In genomic region chr20:23981014-23981413, GRCh38 we compare ENCODE assay signal across 2 cellular contexts.
TF ChIP-seq lines count a peak whose summit lies in the region.
"Not testable (repeated sequence)": the region's sequence is repeated elsewhere in the genome, so short reads cannot be mapped to it uniquely, and the experiment has no call there.

No MANE protein-coding gene starts in this region.

TF ChIP-seq in HEK293, 187 proteins besides CTCF, POLR2A, EP300 and RAD21:
- TF ChIP-seq FEZF1 (tag by site-specific recombination; IDR thresholded peaks at IDR 0.05): 0 out of 2 replicates have a peak, but pooled peaks have one; percentile 9

TF ChIP-seq in HepG2, 621 proteins besides CTCF, POLR2A, EP300 and RAD21:
- 0 out of 2 replicates have a peak, but pooled peaks have one; percentile 7 for TF ChIP-seq FOXP4 (CRISPR knock-in tag; IDR thresholded peaks at IDR 0.05)
- 0 out of 2 replicates have a peak, but pooled peaks have one; percentile 16 for TF ChIP-seq HDAC2 (CRISPR knock-in tag; IDR thresholded peaks at IDR 0.05)
- TF ChIP-seq HNF4G (IDR thresholded peaks at IDR 0.05; ENCODE audit: borderline replicate concordance, low read depth, low read length): peak; percentile 36; the same call in 1 of the 2 replicates
- not testable (repeated sequence) for TF ChIP-seq HNF4G (CRISPR knock-in tag; IDR thresholded peaks at IDR 0.05; ENCODE audit: borderline replicate concordance, low read depth)
- TF ChIP-seq ZFP91 (CRISPR knock-in tag; IDR thresholded peaks at IDR 0.05; ENCODE audit: borderline replicate concordance): 0 out of 2 replicates have a peak, but pooled peaks have one; percentile 9
- TF ChIP-seq TFE3 (CRISPR knock-in tag; IDR thresholded peaks at IDR 0.05): 0 out of 2 replicates have a peak, but pooled peaks have one; percentile 45
- peak; percentile 47 for TF ChIP-seq CEBPG (CRISPR knock-in tag; IDR thresholded peaks at IDR 0.05)
- peak; percentile 5; the same call in 1 of the 2 replicates for TF ChIP-seq CEBPB (IDR thresholded peaks at IDR 0.05; ENCODE audit: borderline replicate concordance, low read depth, low read length)
- peak; percentile 71 for TF ChIP-seq HNF4A (CRISPR knock-in tag; IDR thresholded peaks at IDR 0.05)
- peak; percentile 96 for TF ChIP-seq ZNF652 (CRISPR knock-in tag; IDR thresholded peaks at IDR 0.05; ENCODE audit: borderline replicate concordance, low read depth)
- TF ChIP-seq TFAP4 (IDR thresholded peaks at IDR 0.05; ENCODE audit: borderline replicate concordance, low read depth): peak; percentile 91; the same call in 1 of the 2 replicates
- TF ChIP-seq NCOA2 (CRISPR knock-in tag; IDR thresholded peaks at IDR 0.05): 0 out of 2 replicates have a peak, but pooled peaks have one; percentile 13
- peak; percentile 42; the same call in 1 of the 2 replicates for TF ChIP-seq ZBTB7B (CRISPR knock-in tag; IDR thresholded peaks at IDR 0.05)
- TF ChIP-seq ZNF687 (CRISPR knock-in tag; IDR thresholded peaks at IDR 0.05): peak; percentile 11; the same call in 1 of the 2 replicates
- TF ChIP-seq GATAD2A (CRISPR knock-in tag; IDR thresholded peaks at IDR 0.05): 0 out of 2 replicates have a peak, but pooled peaks have one; percentile 30
- peak; percentile 42; the same call in 1 of the 2 replicates for TF ChIP-seq PATZ1 (CRISPR knock-in tag; IDR thresholded peaks at IDR 0.05)
